In genomic region chr1:76868154-76868882, GRCh38 we compare ENCODE assay signal across 8 cellular contexts. TPM values are rescaled to one million over a fixed set of nuclear protein-coding genes. Genes with fewer than 3 reads are reported as not detected.
DNase-seq lines count a peak whose midpoint lies in the region; ATAC-seq and TF ChIP-seq lines count a peak whose summit lies in the region.

No MANE protein-coding gene starts in this region.

- peak; percentile 44 for ATAC-seq in GM21381 (IDR thresholded peaks at IDR 0.05; ENCODE audit: unreplicated experiment)

- POLR2A ChIA-PET in Caco-2 (lab: Charles Lee) = no interaction called here

- DNase-seq in NCI-H2227 treated with DMSO at 0.1 percent for 48 hours (lab: John Stamatoyannopoulos, UW) (peak; percentile 47), iPS-NIHi11 (ENCODE audit: low spot score) (peak; percentile 81), NCI-H345 (lab: John Stamatoyannopoulos, UW) (no peak), Caco-2 (no peak)
- DNase-seq in stimulated activated CD4-positive, alpha-beta T cell treated with anti-CD3 and anti-CD28 coated beads, Interleukin-1b, Interleukin-23, amount 100 ng/mL, for 48 hours = peak; percentile 27

- H3K9me3 ChIP-seq in Caco-2 = no peaks in the 10 kb centered on the region

- H3K36me3 Mint-ChIP-seq in brain (peaks cover 21% of the 10 kb centered on the region), Caco-2 (ENCODE audit: insufficient read depth, unreplicated experiment) (no peaks in the 10 kb centered on the region)

- no peaks in the 10 kb centered on the region for H3K36me3 ChIP-seq in Caco-2 (ENCODE audit: control insufficient read depth, insufficient read depth, low read length)

- H3K9me3 Mint-ChIP-seq in brain (peaks cover 0 to 6% (median 4%) of the 10 kb centered on the region in 5 experiments), Caco-2 (ENCODE audit: unreplicated experiment) (peaks cover 6% of the 10 kb centered on the region)

- H3K27ac Mint-ChIP-seq in brain (peak overlapping the region; percentile 84 to 94 (median 94)), Caco-2 (ENCODE audit: unreplicated experiment) (no peak overlapping the region)

- H3K27me3 Mint-ChIP-seq in brain (peaks cover 6% of the 10 kb centered on the region), Caco-2 (ENCODE audit: insufficient read depth, unreplicated experiment) (peaks cover 12% of the 10 kb centered on the region)

- CTCF ChIA-PET in Caco-2 (lab: Charles Lee) = no interaction called here

- no peaks in the 10 kb centered on the region for H3K4me1 ChIP-seq in Caco-2

- H3K4me3 Mint-ChIP-seq in brain = peak overlapping the region; percentile 93 to 96 (median 96)
- H3K4me3 Mint-ChIP-seq in Caco-2 (ENCODE audit: unreplicated experiment) = no peak overlapping the region

- no peaks in the 10 kb centered on the region for H3K27me3 ChIP-seq in Caco-2 (replicated peaks; ENCODE audit: control insufficient read depth, insufficient read depth, low read length)

- H3K4me3 ChIP-seq in Caco-2 (ENCODE audit: low read depth, low read length) = no peak overlapping the region

- H3K4me1 Mint-ChIP-seq in brain (peaks cover 59% of the 10 kb centered on the region), Caco-2 (ENCODE audit: low read depth, unreplicated experiment) (no peaks in the 10 kb centered on the region)

- BruUV-seq in Caco-2 (replicated peaks; lab: Mats Ljungman, UMichigan) = no TSS peak

- H3K27ac ChIP-seq in C4-2B = no peak overlapping the region; the same call in 1 of the 2 replicates

- TF ChIP-seq CTCF in C4-2B (conservative IDR thresholded peaks at IDR 0.05) = peak; percentile 72
- TF ChIP-seq CTCF in brain (conservative IDR thresholded peaks at IDR 0.05) = peak; percentile 48 to 56
- TF ChIP-seq CTCF in Caco-2 (IDR thresholded peaks at IDR 0.05; ENCODE audit: insufficient read depth in 1 of 2, low read depth in 1 of 2, low read length in 1 of 2, severe bottlenecking in 1 of 2, unreplicated experiment in 1 of 2) = no peak

- intact Hi-C loops in Caco-2 (cut with micrococcal nuclease; ENCODE audit: unreplicated experiment) = no loop called here

RNA-seq across cellular contexts. Expression of gene ST6GALNAC5, which starts 1.0 kb away (rescaled TPM):
- polyA plus RNA-seq in brain (ENCODE audit: insufficient read depth, low read depth, low replicate concordance) = 9.5 TPM
- total RNA-seq in Caco-2 (2022) = 0.09 and 0.14 TPM in 2 replicates

Comparison
In these comparisons a context has a peak if more than half of its experiments do, and no peak if none do; other contexts are left out.
1. CTCF ChIP-seq: peak in C4-2B (single experiment) and brain (2 of 2); none in Caco-2 (0 of 2).
2. DNase-seq: peak in NCI-H2227 treated with DMSO at 0.1 percent for 48 hours (single experiment), iPS-NIHi11 (single experiment) and stimulated activated CD4-positive, alpha-beta T cell treated with anti-CD3 and anti-CD28 coated beads, Interleukin-1b, Interleukin-23, amount 100 ng/mL, for 48 hours (single experiment); none in NCI-H345 (single experiment) and Caco-2 (0 of 2).